9 cellular contexts compared by ENCODE assay signal in the genomic region with DNA sequence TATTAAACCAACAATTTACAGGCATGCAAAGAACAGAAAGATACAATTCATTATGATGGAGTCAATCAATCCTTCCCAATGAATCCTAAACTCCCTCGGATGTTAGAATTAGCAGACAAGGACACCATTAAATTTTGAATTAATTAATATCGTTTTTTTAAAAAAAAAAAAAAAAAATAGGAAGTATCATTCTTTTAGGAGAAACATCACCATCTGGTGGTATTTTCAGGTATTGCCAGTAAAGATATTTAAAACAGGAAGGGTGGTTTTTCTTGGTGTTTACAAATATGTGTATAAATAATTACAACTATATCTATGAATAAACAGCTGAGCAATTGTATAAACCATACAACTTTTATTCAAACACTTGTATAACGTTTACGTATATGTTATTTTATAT.
DNase-seq lines count a peak whose midpoint lies in the region; ATAC-seq and TF ChIP-seq lines count a peak whose summit lies in the region.
"Had no signal": no experiment of that assay in that cellular context is flagged by ENCODE, and none has a peak within 500 bp of the region (broad histone marks: within the 10 kb centered on the region; RNA-seq: fewer than 3 reads in every experiment).

No MANE protein-coding gene starts in this region.

- H4K20me1 ChIP-seq in OCI-LY7 (ENCODE audit: insufficient read depth, low read length), result no peaks in the 10 kb centered on the region

- H3K27me3 ChIP-seq in right atrium auricular region (no peaks in the 10 kb centered on the region), upper lobe of right lung (no peaks in the 10 kb centered on the region)

- DNase-seq in right atrium auricular region (ENCODE audit: low spot score) (no peak), left cardiac atrium (no peak), OCI-LY7 (ENCODE audit: low spot score) (peak; percentile 41), fibroblast of mammary gland (ENCODE audit: low read depth) (peak; percentile 35), upper lobe of right lung (no peak), HPDE6-E6E7 (ENCODE audit: extremely low spot score) (no peak), SK-N-DZ (ENCODE audit: low spot score) (no peak)
- DNase-seq in activated T-cell treated with anti-CD3 and anti-CD28 coated beads, Interleukin-2, amount 50 U/mL, for 1 hour, result no peak
- DNase-seq: T-helper 9 cell had no signal

- peak; percentile 14 to 43 for TF ChIP-seq CTCF in right atrium auricular region (IDR thresholded peaks at IDR 0.05)
- TF ChIP-seq CTCF in OCI-LY7 (conservative IDR thresholded peaks at IDR 0.05; ENCODE audit: low read length), result peak; percentile 75
- peak; percentile 44 for TF ChIP-seq CTCF in fibroblast of mammary gland (conservative IDR thresholded peaks at IDR 0.05; ENCODE audit: control insufficient read depth, insufficient read depth, low read depth, low read length)
- peak; percentile 59 for TF ChIP-seq CTCF in upper lobe of right lung (IDR thresholded peaks at IDR 0.05)

- CTCF ChIA-PET in OCI-LY7 (lab: Charles Lee; ENCODE audit: unreplicated experiment), result no interaction called here

- H3K4me1 ChIP-seq in right atrium auricular region (no peaks in the 10 kb centered on the region), OCI-LY7 (ENCODE audit: insufficient read depth, low read length, poor library complexity, severe bottlenecking) (no peaks in the 10 kb centered on the region), upper lobe of right lung (no peaks in the 10 kb centered on the region)

- no peak overlapping the region for H3K4me3 ChIP-seq in right atrium auricular region
- H3K4me3 ChIP-seq in OCI-LY7 (ENCODE audit: low read depth, low read length, poor library complexity, severe bottlenecking), result no peak overlapping the region
- H3K4me3 ChIP-seq in fibroblast of mammary gland (ENCODE audit: control insufficient read depth, low read depth, low read length), result no peak overlapping the region
- H3K4me3 ChIP-seq in upper lobe of right lung, result no peak overlapping the region

- H2AFZ ChIP-seq in OCI-LY7 (ENCODE audit: low read length), result no peak overlapping the region

- POLR2A ChIA-PET in OCI-LY7 (lab: Charles Lee), result interaction anchor here (0.6 to 0.7 kb wide), 2 partner anchors 732 to 908 kb away, joined by 3 read pairs; no protein-coding TSS in a partner anchor

- BruUV-seq in OCI-LY7 (replicated peaks; lab: Mats Ljungman, UMichigan), result no TSS peak

- no peaks in the 10 kb centered on the region for H3K79me2 ChIP-seq in OCI-LY7 (ENCODE audit: insufficient read depth, low read depth, low read length)

- H3K4me2 ChIP-seq in OCI-LY7 (ENCODE audit: low read length), result no peak overlapping the region

- H3K36me3 ChIP-seq in right atrium auricular region (no peaks in the 10 kb centered on the region), OCI-LY7 (ENCODE audit: insufficient read depth, low read length) (no peaks in the 10 kb centered on the region), upper lobe of right lung (no peaks in the 10 kb centered on the region)

- H3K9me2 ChIP-seq in OCI-LY7 (ENCODE audit: insufficient read depth, low read length), result no peaks in the 10 kb centered on the region

- no peaks in the 10 kb centered on the region for H3K9me3 ChIP-seq in right atrium auricular region
- 0 out of 2 replicates have a peak, but pooled peaks cover 4% of the 10 kb centered on the region for H3K9me3 ChIP-seq in OCI-LY7 (ENCODE audit: low read length)
- H3K9me3 ChIP-seq in upper lobe of right lung, result no peaks in the 10 kb centered on the region

- H3K27ac ChIP-seq in right atrium auricular region (no peak overlapping the region), OCI-LY7 (ENCODE audit: low read depth, low read length, poor library complexity, severe bottlenecking) (no peak overlapping the region), upper lobe of right lung (no peak overlapping the region)

- intact Hi-C loops in left cardiac atrium (cut with DNase I), result no loop called here
- intact Hi-C loops in OCI-LY7 (cut with micrococcal nuclease; ENCODE audit: unreplicated experiment), result no loop called here
- intact Hi-C loops in upper lobe of right lung (cut with DNase I), result no loop called here

- ATAC-seq in left cardiac atrium (no peak), upper lobe of right lung (no peak)

Comparison
In these comparisons a context has a peak if more than half of its experiments do, and no peak if none do; other contexts are left out.
1. DNase-seq: peak in OCI-LY7 (single experiment) and fibroblast of mammary gland (single experiment); none in right atrium auricular region (single experiment), left cardiac atrium (single experiment), upper lobe of right lung (single experiment), HPDE6-E6E7 (single experiment), SK-N-DZ (single experiment) and activated T-cell treated with anti-CD3 and anti-CD28 coated beads, Interleukin-2, amount 50 U/mL, for 1 hour (single experiment).
2. Peak in every context shown above with its lines, with median percentiles within 50 percentile points of each other: CTCF ChIP-seq.